Comparison of ENCODE assay signal across 8 cellular contexts in genomic region chr9:133355881-133356357, GRCh38. TPM values are rescaled to one million over a fixed set of nuclear protein-coding genes. Genes with fewer than 3 reads are reported as not detected.
DNase-seq lines count a peak whose midpoint lies in the region; ATAC-seq and TF ChIP-seq lines count a peak whose summit lies in the region.

No MANE protein-coding gene starts in this region.

- H3F3A ChIP-seq in GM23338 (replicated peaks; ENCODE audit: low read depth), result peaks cover 40% of the 10 kb centered on the region
- H3F3A ChIP-seq in OCI-LY1 (ENCODE audit: insufficient read depth, low read length), result peaks cover 16% of the 10 kb centered on the region

- H2AFZ ChIP-seq in GM23338 (no peak overlapping the region), OCI-LY1 (ENCODE audit: low read length) (no peak overlapping the region)

- H3K4me1 Mint-ChIP-seq in GM23338, result peaks cover 8% of the 10 kb centered on the region; the same call in 2 of the 3 replicates
- H3K4me1 Mint-ChIP-seq in effector memory CD8-positive, alpha-beta T cell (ENCODE audit: low read depth in 2 of 2), result peaks cover 31 to 34% of the 10 kb centered on the region in 2 donors
- peaks cover 22 to 35% of the 10 kb centered on the region in 2 donors for H3K4me1 Mint-ChIP-seq in natural killer cell

- intact Hi-C loops in natural killer cell (cut with micrococcal nuclease), result loop anchor here (2.0 kb wide), 1 partner anchor 15 kb away; no protein-coding TSS in a partner anchor

- ATAC-seq in GM23338 (peak; percentile 9), natural killer cell (peak; percentile 29 to 45 (median 45))
- peak; percentile 34 for ATAC-seq in effector memory CD8-positive, alpha-beta T cell (replicated peaks)

- H3K36me3 Mint-ChIP-seq in GM23338 (ENCODE audit: low read depth), result peaks cover 54% of the 10 kb centered on the region
- H3K36me3 Mint-ChIP-seq in effector memory CD8-positive, alpha-beta T cell (ENCODE audit: insufficient read depth), result peaks cover 81% of the 10 kb centered on the region
- peaks cover 5% of the 10 kb centered on the region for H3K36me3 Mint-ChIP-seq in natural killer cell

- H3K4me1 ChIP-seq in GM23338 (ENCODE audit: insufficient read depth), result peaks cover 14% of the 10 kb centered on the region; the same call in 1 of the 2 replicates
- peaks cover 29% of the 10 kb centered on the region for H3K4me1 ChIP-seq in OCI-LY1 (ENCODE audit: insufficient read depth, low read length, severe bottlenecking)

- H3K4me3 ChIP-seq in GM23338 (peak overlapping the region; percentile 94), OCI-LY1 (ENCODE audit: low read depth, low read length, poor library complexity, severe bottlenecking) (peak overlapping the region; percentile 90)

- H3K4me2 ChIP-seq in GM23338 (peak overlapping the region; percentile 89), OCI-LY1 (ENCODE audit: low read length) (peak overlapping the region; percentile 91)

- H3K36me3 ChIP-seq in GM23338 (ENCODE audit: insufficient read depth) (peaks cover 15% of the 10 kb centered on the region), OCI-LY1 (ENCODE audit: insufficient read depth, low read length) (peaks cover 61% of the 10 kb centered on the region)

- DNase-seq in ELR (ENCODE audit: low read depth) (peak; percentile 50), GM23338 (ENCODE audit: low spot score) (peak; percentile 51), natural killer cell (no peak), KG1 (lab: John Stamatoyannopoulos, UW) (no peak), NCI-H2196 treated with DMSO at 0.1 percent for 48 hours (lab: John Stamatoyannopoulos, UW; ENCODE audit: unreplicated experiment) (no peak)
- DNase-seq in effector memory CD8-positive, alpha-beta T cell, result no peak
- no peak for DNase-seq in effector CD4-positive, alpha-beta T cell

- H3K4me3 Mint-ChIP-seq in GM23338 (peak overlapping the region; percentile 95), natural killer cell (peak overlapping the region; percentile 87)
- H3K4me3 Mint-ChIP-seq in effector memory CD8-positive, alpha-beta T cell, result peak overlapping the region; percentile 86 to 87

- no peaks in the 10 kb centered on the region for H3K9me2 ChIP-seq in GM23338 (ENCODE audit: insufficient read depth)
- no peaks in the 10 kb centered on the region for H3K9me2 ChIP-seq in OCI-LY1 (ENCODE audit: low read depth, low read length)

- H3K79me2 ChIP-seq in GM23338 (replicated peaks; ENCODE audit: insufficient read depth), result peaks cover 23% of the 10 kb centered on the region
- H3K79me2 ChIP-seq in OCI-LY1 (ENCODE audit: insufficient read depth, low read length), result no peaks in the 10 kb centered on the region; the same call in 1 of the 2 replicates

- H3K27me3 ChIP-seq in GM23338 (ENCODE audit: insufficient read depth), result no peaks in the 10 kb centered on the region
- H3K27me3 ChIP-seq in OCI-LY1 (ENCODE audit: insufficient read depth, low read length), result no peaks in the 10 kb centered on the region

- H3K27me3 Mint-ChIP-seq in GM23338 (ENCODE audit: insufficient read depth, low read depth, poor library complexity) (peaks cover 19% of the 10 kb centered on the region), natural killer cell (ENCODE audit: low read depth in 2 of 2) (no peaks in the 10 kb centered on the region)
- H3K27me3 Mint-ChIP-seq in effector memory CD8-positive, alpha-beta T cell, result no peaks in the 10 kb centered on the region

- TF ChIP-seq CTCF in GM23338 (conservative IDR thresholded peaks at IDR 0.05; ENCODE audit: low read depth in 2 of 2), result no peak
- no peak for TF ChIP-seq CTCF in OCI-LY1 (IDR thresholded peaks at IDR 0.05; ENCODE audit: low read length)
- no peak for TF ChIP-seq CTCF in natural killer cell (IDR thresholded peaks at IDR 0.05)

- H3K27ac Mint-ChIP-seq in GM23338 (peak overlapping the region; percentile 95), natural killer cell (peak overlapping the region; percentile 77 to 87)
- H3K27ac Mint-ChIP-seq in effector memory CD8-positive, alpha-beta T cell, result peak overlapping the region; percentile 86

- no peak overlapping the region for H3K27ac ChIP-seq in GM23338 (ENCODE audit: low read depth)
- H3K27ac ChIP-seq in OCI-LY1 (ENCODE audit: low read depth, low read length, poor library complexity, severe bottlenecking), result peak overlapping the region; percentile 49

- H3K9me3 Mint-ChIP-seq in GM23338 (no peaks in the 10 kb centered on the region), natural killer cell (no peaks in the 10 kb centered on the region)
- no peaks in the 10 kb centered on the region for H3K9me3 Mint-ChIP-seq in effector memory CD8-positive, alpha-beta T cell

- H3K9ac ChIP-seq in OCI-LY1 (ENCODE audit: low read length), result peak overlapping the region; percentile 84

- H4K20me1 ChIP-seq in GM23338 (replicated peaks; ENCODE audit: insufficient read depth) (peaks cover 26% of the 10 kb centered on the region), OCI-LY1 (ENCODE audit: insufficient read depth, low read length) (no peaks in the 10 kb centered on the region)

- no peaks in the 10 kb centered on the region for H3K9me3 ChIP-seq in OCI-LY1 (ENCODE audit: low read length)

TF ChIP-seq in GM23338, 12 proteins besides CTCF, POLR2A, EP300 and RAD21 (continues in another document):
- TF ChIP-seq, protein P1, sequence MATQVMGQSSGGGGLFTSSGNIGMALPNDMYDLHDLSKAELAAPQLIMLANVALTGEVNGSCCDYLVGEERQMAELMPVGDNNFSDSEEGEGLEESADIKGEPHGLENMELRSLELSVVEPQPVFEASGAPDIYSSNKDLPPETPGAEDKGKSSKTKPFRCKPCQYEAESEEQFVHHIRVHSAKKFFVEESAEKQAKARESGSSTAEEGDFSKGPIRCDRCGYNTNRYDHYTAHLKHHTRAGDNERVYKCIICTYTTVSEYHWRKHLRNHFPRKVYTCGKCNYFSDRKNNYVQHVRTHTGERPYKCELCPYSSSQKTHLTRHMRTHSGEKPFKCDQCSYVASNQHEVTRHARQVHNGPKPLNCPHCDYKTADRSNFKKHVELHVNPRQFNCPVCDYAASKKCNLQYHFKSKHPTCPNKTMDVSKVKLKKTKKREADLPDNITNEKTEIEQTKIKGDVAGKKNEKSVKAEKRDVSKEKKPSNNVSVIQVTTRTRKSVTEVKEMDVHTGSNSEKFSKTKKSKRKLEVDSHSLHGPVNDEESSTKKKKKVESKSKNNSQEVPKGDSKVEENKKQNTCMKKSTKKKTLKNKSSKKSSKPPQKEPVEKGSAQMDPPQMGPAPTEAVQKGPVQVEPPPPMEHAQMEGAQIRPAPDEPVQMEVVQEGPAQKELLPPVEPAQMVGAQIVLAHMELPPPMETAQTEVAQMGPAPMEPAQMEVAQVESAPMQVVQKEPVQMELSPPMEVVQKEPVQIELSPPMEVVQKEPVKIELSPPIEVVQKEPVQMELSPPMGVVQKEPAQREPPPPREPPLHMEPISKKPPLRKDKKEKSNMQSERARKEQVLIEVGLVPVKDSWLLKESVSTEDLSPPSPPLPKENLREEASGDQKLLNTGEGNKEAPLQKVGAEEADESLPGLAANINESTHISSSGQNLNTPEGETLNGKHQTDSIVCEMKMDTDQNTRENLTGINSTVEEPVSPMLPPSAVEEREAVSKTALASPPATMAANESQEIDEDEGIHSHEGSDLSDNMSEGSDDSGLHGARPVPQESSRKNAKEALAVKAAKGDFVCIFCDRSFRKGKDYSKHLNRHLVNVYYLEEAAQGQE (IDR thresholded peaks at IDR 0.05; ENCODE audit: unreplicated experiment), result no peak

RNA-seq across cellular contexts. Expression of gene SURF1, which starts 0.4 kb away (rescaled TPM):
- 21.6 and 39.1 TPM in 2 replicates for total RNA-seq in GM23338 (2014; rRNA removed; shearing (Covaris generic))
- polyA plus RNA-seq in GM23338 (2016; fragmentation: Nextera tagmentation; extraction: Ambion mirVana), result 51.5 and 52.6 TPM in 2 replicates
- total RNA-seq in natural killer cell, result 10 to 100 TPM; 35.6 to 44.4 (median 37.2) TPM

RNA-seq across cellular contexts. Expression of gene SURF2, which starts 0.4 kb away (rescaled TPM):
- 32.4 and 39.9 TPM in 2 replicates for total RNA-seq in GM23338 (2014; rRNA removed; shearing (Covaris generic))
- polyA plus RNA-seq in GM23338 (2016; fragmentation: Nextera tagmentation; extraction: Ambion mirVana), result 100 and 104 TPM in 2 replicates
- total RNA-seq in natural killer cell, result 10 to 100 TPM; 14.3 to 14.9 (median 14.7) TPM

RNA-seq across cellular contexts. Expression of gene RPL7A, which starts 7.9 kb away (rescaled TPM):
- 2,020 and 2,188 TPM in 2 replicates for total RNA-seq in GM23338 (2014; rRNA removed; shearing (Covaris generic))
- polyA plus RNA-seq in GM23338 (2016; fragmentation: Nextera tagmentation; extraction: Ambion mirVana), result 1,644 and 1,788 TPM in 2 replicates
- total RNA-seq in natural killer cell, result 1,000 to 10,000 TPM; 1,409 to 1,616 (median 1,600) TPM

RNA-seq across cellular contexts. Expression of gene MED22, which starts 8.0 kb away (rescaled TPM):
- total RNA-seq in GM23338 (2014; rRNA removed; shearing (Covaris generic)), result 79.2 and 85.7 TPM in 2 replicates
- polyA plus RNA-seq in GM23338 (2016; fragmentation: Nextera tagmentation; extraction: Ambion mirVana), result 20.4 and 20.9 TPM in 2 replicates
- total RNA-seq in natural killer cell, result 10 to 100 TPM; 23.8 to 37.0 (median 28.1) TPM

RNA-seq across cellular contexts. Expression of gene SURF6, which starts 19.9 kb away (rescaled TPM):
- total RNA-seq in GM23338 (2014; rRNA removed; shearing (Covaris generic)), result 27.1 and 27.6 TPM in 2 replicates
- polyA plus RNA-seq in GM23338 (2016; fragmentation: Nextera tagmentation; extraction: Ambion mirVana), result 15.4 and 17.6 TPM in 2 replicates
- 10 to 100 TPM; 13.8 to 23.5 (median 21.3) TPM for total RNA-seq in natural killer cell

Comparison
In these comparisons a context has a peak if more than half of its experiments do, and no peak if none do; other contexts are left out.
1. DNase-seq: peak in ELR (single experiment) and GM23338 (single experiment); none in effector memory CD8-positive, alpha-beta T cell (0 of 3), natural killer cell (single experiment), effector CD4-positive, alpha-beta T cell (single experiment), KG1 (single experiment) and NCI-H2196 treated with DMSO at 0.1 percent for 48 hours (single experiment).
2. Peak in every context shown above with its lines, with median percentiles within 50 percentile points of each other: ATAC-seq, H3K27ac Mint-ChIP-seq and H3K4me3 Mint-ChIP-seq.